In genomic region chr2:143515318-143515717, GRCh38 we compare ENCODE assay signal across 23 cellular contexts.
"Had no signal": no experiment of that assay in that cellular context is flagged by ENCODE, and none has a peak within 500 bp of the region (broad histone marks: within the 10 kb centered on the region; RNA-seq: fewer than 3 reads in every experiment).

No MANE protein-coding gene starts in this region.

- H3K4me3 ChIP-seq: coronary artery, dorsolateral prefrontal cortex, esophagus muscularis mucosa, gastroesophageal sphincter, heart left ventricle, hepatocyte, left lung, lower lobe of right lung had no signal

- H3K27ac Mint-ChIP-seq: immature natural killer cell had no signal

- H3K9me3 ChIP-seq: esophagus muscularis mucosa, left lung, lower lobe of right lung had no signal

- H3K9me3 Mint-ChIP-seq: immature natural killer cell had no signal

- H3K27me3 ChIP-seq: dorsolateral prefrontal cortex, esophagus muscularis mucosa, foreskin keratinocyte, gastroesophageal sphincter, heart left ventricle, hepatocyte, left lung had no signal

- H3K27ac ChIP-seq: coronary artery, dorsolateral prefrontal cortex, esophagus muscularis mucosa, foreskin keratinocyte, gastroesophageal sphincter, heart left ventricle, hepatocyte, left lung, lower lobe of right lung had no signal

- FAIRE-seq: colon, endothelial cell of umbilical vein, frontal cortex had no signal

- H3K27me3 Mint-ChIP-seq: naive thymus-derived CD4-positive, alpha-beta T cell had no signal

- H3K4me3 Mint-ChIP-seq: immature natural killer cell; naive thymus-derived CD4-positive, alpha-beta T cell had no signal

- H3K36me3 ChIP-seq: esophagus muscularis mucosa, gastroesophageal sphincter, lower lobe of right lung had no signal

- ATAC-seq: foreskin keratinocyte; gastroesophageal sphincter; heart left ventricle; left cardiac atrium; left lung; left ventricle myocardium superior; lower lobe of right lung; naive thymus-derived CD4-positive, alpha-beta T cell had no signal

- DNase-seq: dermis blood vessel endothelial cell; dorsolateral prefrontal cortex; effector CD4-positive, alpha-beta T cell; effector memory CD4-positive, alpha-beta T cell; foreskin keratinocyte; heart left ventricle; hypothalamus; immature natural killer cell; islet precursor cell; left cardiac atrium; left lung; left ventricle myocardium superior; lower lobe of right lung; mesendoderm; midbrain; naive thymus-derived CD4-positive, alpha-beta T cell had no signal

- H3K4me1 ChIP-seq: esophagus muscularis mucosa, foreskin keratinocyte, gastroesophageal sphincter had no signal
